Comparison of ENCODE assay signal across 11 cellular contexts in the genomic region with DNA sequence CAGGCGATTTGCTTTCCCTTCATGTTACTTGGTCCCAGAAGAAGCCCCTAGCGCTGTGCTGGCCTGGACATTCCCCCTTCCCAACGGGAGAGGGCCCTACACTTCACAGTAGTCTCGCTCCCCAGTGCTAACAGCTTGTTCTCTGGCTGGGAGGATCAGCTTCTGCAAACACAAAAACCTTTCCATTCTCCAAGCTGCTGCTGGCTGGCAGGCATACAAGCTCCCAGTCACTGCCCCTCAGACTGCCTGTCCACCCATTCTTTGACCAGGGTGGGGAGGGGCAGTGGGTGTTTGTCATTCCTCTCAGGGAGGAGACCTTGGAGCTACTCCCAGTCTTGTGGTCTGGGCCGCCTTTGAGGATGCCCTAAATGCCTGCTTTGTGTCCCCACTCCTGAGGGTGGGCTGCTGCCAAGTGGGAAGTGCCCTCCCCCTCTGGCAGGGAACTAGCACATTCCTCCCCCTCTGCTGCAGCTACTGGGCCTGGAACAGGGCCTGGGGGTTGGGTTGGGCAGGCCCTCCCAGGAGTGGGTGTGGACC. TPM values are rescaled to one million over a fixed set of nuclear protein-coding genes. Genes with fewer than 3 reads are reported as not detected.
DNase-seq lines count a peak whose midpoint lies in the region; ATAC-seq and TF ChIP-seq lines count a peak whose summit lies in the region.
"Had no signal": no experiment of that assay in that cellular context is flagged by ENCODE, and none has a peak within 500 bp of the region (broad histone marks: within the 10 kb centered on the region; RNA-seq: fewer than 3 reads in every experiment).

No MANE protein-coding gene starts in this region.

- peak in 2 of 4 experiments; percentile 16 to 63 for TF ChIP-seq CTCF in gastroesophageal sphincter (IDR thresholded peaks at IDR 0.05)

- peak overlapping the region in 3 of 4 donors; percentile 19 to 59 (median 45) for H3K27ac ChIP-seq in gastroesophageal sphincter

- H3K36me3 ChIP-seq in gastroesophageal sphincter = no peaks in the 10 kb centered on the region

- TF ChIP-seq EP300 in gastroesophageal sphincter (IDR thresholded peaks at IDR 0.05) = no peak

- H3K4me1 ChIP-seq in gastroesophageal sphincter = peaks cover 0 to 29% (median 16%) of the 10 kb centered on the region in 3 donors

- peak; percentile 89 for ATAC-seq in gastroesophageal sphincter
- no peak for ATAC-seq in GM21717 (IDR thresholded peaks at IDR 0.05; ENCODE audit: unreplicated experiment)

- no peaks in the 10 kb centered on the region for H3K9me3 ChIP-seq in gastroesophageal sphincter

- DNase-seq in ELF-1 (ENCODE audit: low read depth, low spot score) (peak; percentile 55), SK-N-DZ (ENCODE audit: low spot score) (peak; percentile 59), pons (ENCODE audit: low spot score) (peak; percentile 100), HEK293T (ENCODE audit: extremely low spot score) (no peak)
- DNase-seq in stimulated activated CD4-positive, alpha-beta T cell treated with anti-CD3 and anti-CD28 coated beads, Interleukin-4, amount 100 ng/mL, for 4 hours = no peak
- no peak for DNase-seq in activated CD4-positive, alpha-beta T cell treated with anti-CD3 and anti-CD28 coated beads for 48 hours
- DNase-seq: GF-D8 had no signal

- no peak for TF ChIP-seq POLR2A in gastroesophageal sphincter (IDR thresholded peaks at IDR 0.05)

- 6% methylated on average over 3 of the region's 5 CpGs; no CpG with 5 or more reads in 1 of the 2 donors for WGBS in gastroesophageal sphincter (ENCODE audit: low coverage in 1 of 2), 2 donors

- CTCF ChIA-PET in HEK293T (lab: Yijun Ruan, JAX) = interaction anchor here (0.6 to 1.5 kb wide), 4 partner anchors 65 to 102 kb away, joined by 3 to 4 read pairs (median 3); no protein-coding TSS in a partner anchor

- no peaks in the 10 kb centered on the region for H3K27me3 ChIP-seq in gastroesophageal sphincter

- POLR2A ChIA-PET in HEK293T (lab: Yijun Ruan, JAX) = interaction anchor here (1.0 kb wide), 1 partner anchor 8 kb away, joined by 4 read pairs; no protein-coding TSS in a partner anchor

- H3K4me3 ChIP-seq in gastroesophageal sphincter = no peak overlapping the region

TF ChIP-seq in HEK293T, 16 proteins besides CTCF, POLR2A, EP300 and RAD21:
- no peak for TF ChIP-seq FOXM1 (IDR thresholded peaks at IDR 0.05; ENCODE audit: borderline replicate concordance)
- no peak for TF ChIP-seq LEF1 (IDR thresholded peaks at IDR 0.05; ENCODE audit: borderline replicate concordance)
- TF ChIP-seq FOXK2 (IDR thresholded peaks at IDR 0.05) = no peak
- TF ChIP-seq SP1 (IDR thresholded peaks at IDR 0.05) = no peak
- TF ChIP-seq, protein P1, sequence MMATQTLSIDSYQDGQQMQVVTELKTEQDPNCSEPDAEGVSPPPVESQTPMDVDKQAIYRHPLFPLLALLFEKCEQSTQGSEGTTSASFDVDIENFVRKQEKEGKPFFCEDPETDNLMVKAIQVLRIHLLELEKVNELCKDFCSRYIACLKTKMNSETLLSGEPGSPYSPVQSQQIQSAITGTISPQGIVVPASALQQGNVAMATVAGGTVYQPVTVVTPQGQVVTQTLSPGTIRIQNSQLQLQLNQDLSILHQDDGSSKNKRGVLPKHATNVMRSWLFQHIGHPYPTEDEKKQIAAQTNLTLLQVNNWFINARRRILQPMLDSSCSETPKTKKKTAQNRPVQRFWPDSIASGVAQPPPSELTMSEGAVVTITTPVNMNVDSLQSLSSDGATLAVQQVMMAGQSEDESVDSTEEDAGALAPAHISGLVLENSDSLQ (IDR thresholded peaks at IDR 0.05) = no peak
- TF ChIP-seq ZNF384 (IDR thresholded peaks at IDR 0.05) = no peak
- no peak for TF ChIP-seq BHLHE40 (IDR thresholded peaks at IDR 0.05; ENCODE audit: borderline replicate concordance)
- TF ChIP-seq L3MBTL2 (conservative IDR thresholded peaks at IDR 0.05) = no peak
- no peak for TF ChIP-seq CTBP1 (IDR thresholded peaks at IDR 0.05; ENCODE audit: borderline replicate concordance)
- no peak for TF ChIP-seq SUZ12 (IDR thresholded peaks at IDR 0.05)
- no peak for TF ChIP-seq FOXA1 (IDR thresholded peaks at IDR 0.05)
- no peak for TF ChIP-seq NFRKB (IDR thresholded peaks at IDR 0.05)
TF ChIP-seq in HEK293T: peak in this region for 0.

RNA-seq across cellular contexts. Expression of a gene that starts 20.8 kb away (rescaled TPM):
- 50.2 and 61.0 TPM in 2 replicates for polyA plus RNA-seq in SK-N-DZ (2014; cell fraction: cytosol; rRNA removed)
- polyA plus RNA-seq in SK-N-DZ (2014; cell fraction: nucleus; rRNA removed) = 21.5 and 35.3 TPM in 2 replicates
- total RNA-seq in gastroesophageal sphincter = 1 to 10 TPM in 1 of 4 donors, under 1 TPM in 2, not detected in 1; 0.30 to 1.1 (median 0.31) TPM
- total RNA-seq: glomerular endothelial cell had no signal

RNA-seq across cellular contexts. Expression of a gene that starts 43.4 kb away (rescaled TPM):
- polyA plus RNA-seq in SK-N-DZ (2014; cell fraction: cytosol; rRNA removed) = 1.3 and 1.6 TPM in 2 replicates
- polyA plus RNA-seq in SK-N-DZ (2014; cell fraction: nucleus; rRNA removed) = 12.6 and 21.7 TPM in 2 replicates
- total RNA-seq in gastroesophageal sphincter = not detected
- total RNA-seq: activated CD8-positive, alpha-beta memory T cell treated with anti-CD3 and anti-CD28 coated beads for 36 hours; glomerular endothelial cell had no signal

RNA-seq across cellular contexts. Expression of a gene that starts 43.6 kb away (rescaled TPM):
- 29.1 and 34.2 TPM in 2 replicates for polyA plus RNA-seq in SK-N-DZ (2014; cell fraction: cytosol; rRNA removed)
- 27.9 and 30.5 TPM in 2 replicates for polyA plus RNA-seq in SK-N-DZ (2014; cell fraction: nucleus; rRNA removed)
- total RNA-seq in gastroesophageal sphincter = 10 to 100 TPM; 11.2 to 18.4 (median 13.4) TPM

Comparison
In these comparisons a context has a peak if more than half of its experiments do, and no peak if none do; other contexts are left out.
1. DNase-seq: peak in ELF-1 (single experiment), SK-N-DZ (single experiment) and pons (single experiment); none in HEK293T (single experiment), stimulated activated CD4-positive, alpha-beta T cell treated with anti-CD3 and anti-CD28 coated beads, Interleukin-4, amount 100 ng/mL, for 4 hours (0 of 2) and activated CD4-positive, alpha-beta T cell treated with anti-CD3 and anti-CD28 coated beads for 48 hours (single experiment).